In genomic region chr17:74748279-74748528, GRCh38 we compare ENCODE assay signal across 8 cellular contexts. TPM values are rescaled to one million over a fixed set of nuclear protein-coding genes. Genes with fewer than 3 reads are reported as not detected.
DNase-seq lines count a peak whose midpoint lies in the region; ATAC-seq and TF ChIP-seq lines count a peak whose summit lies in the region.

No MANE protein-coding gene starts in this region.

- no peak for ATAC-seq in stimulated activated effector memory CD8-positive, alpha-beta T cell treated with anti-CD3 and anti-CD28 coated beads, Interleukin-12 subunit alpha, Interleukin-12 subunit beta, amount 100 ng/mL, for 72 hours

- peaks cover 40% of the 10 kb centered on the region for H3K36me3 Mint-ChIP-seq in stimulated activated effector memory CD8-positive, alpha-beta T cell treated with anti-CD3 and anti-CD28 coated beads, Interleukin-12 subunit alpha, Interleukin-12 subunit beta, amount 100 ng/mL, for 72 hours

- no peaks in the 10 kb centered on the region for H3K36me3 ChIP-seq in Peyer's patch

- TF ChIP-seq CTCF in Peyer's patch (IDR thresholded peaks at IDR 0.05): peak; percentile 6 to 52 (median 37)
- no peak for TF ChIP-seq CTCF in fibroblast of villous mesenchyme (IDR thresholded peaks at IDR 0.05; ENCODE audit: insufficient read depth, low read depth, low read length)

- peak; percentile 87 for DNase-seq in NCI-H2196 treated with DMSO at 0.1 percent for 48 hours (lab: John Stamatoyannopoulos, UW; ENCODE audit: unreplicated experiment)
- DNase-seq in NCI-H2196 (lab: John Stamatoyannopoulos, UW; ENCODE audit: unreplicated experiment): no peak
- no peak for DNase-seq in Peyer's patch
- no peak for DNase-seq in fibroblast of villous mesenchyme (ENCODE audit: low read depth)
- DNase-seq in stimulated activated effector memory CD8-positive, alpha-beta T cell treated with anti-CD3 and anti-CD28 coated beads, Interleukin-12 subunit alpha, Interleukin-12 subunit beta, amount 100 ng/mL, for 72 hours (ENCODE audit: low spot score in 2 of 2): no peak
- DNase-seq in HPDE6-E6E7 (ENCODE audit: extremely low spot score): no peak
- no peak for DNase-seq in activated gamma-delta T cell (lab: John Stamatoyannopoulos, UW)
- DNase-seq in erythroblast (lab: John Stamatoyannopoulos, UW): no peak

- H3K27me3 ChIP-seq in Peyer's patch: no peaks in the 10 kb centered on the region

- H3K4me3 Mint-ChIP-seq in stimulated activated effector memory CD8-positive, alpha-beta T cell treated with anti-CD3 and anti-CD28 coated beads, Interleukin-12 subunit alpha, Interleukin-12 subunit beta, amount 100 ng/mL, for 72 hours: peak overlapping the region; percentile 100

- peak overlapping the region; percentile 67 to 99 (median 86) for H3K4me3 ChIP-seq in Peyer's patch
- H3K4me3 ChIP-seq in fibroblast of villous mesenchyme (ENCODE audit: low read depth, low read length): peak overlapping the region; percentile 57

- H3K4me1 ChIP-seq in Peyer's patch: peaks cover 3 to 57% (median 21%) of the 10 kb centered on the region in 4 donors

- TF ChIP-seq POLR2A in Peyer's patch (IDR thresholded peaks at IDR 0.05) (no peak), erythroblast (IDR thresholded peaks at IDR 0.05; ENCODE audit: low read length) (no peak)

- peak overlapping the region; percentile 94 to 98 (median 94) for H3K27ac ChIP-seq in Peyer's patch

- H3K27ac Mint-ChIP-seq in stimulated activated effector memory CD8-positive, alpha-beta T cell treated with anti-CD3 and anti-CD28 coated beads, Interleukin-12 subunit alpha, Interleukin-12 subunit beta, amount 100 ng/mL, for 72 hours: no peak overlapping the region

- H3K4me1 Mint-ChIP-seq in stimulated activated effector memory CD8-positive, alpha-beta T cell treated with anti-CD3 and anti-CD28 coated beads, Interleukin-12 subunit alpha, Interleukin-12 subunit beta, amount 100 ng/mL, for 72 hours: peaks cover 64% of the 10 kb centered on the region

- no peaks in the 10 kb centered on the region for H3K9me3 Mint-ChIP-seq in stimulated activated effector memory CD8-positive, alpha-beta T cell treated with anti-CD3 and anti-CD28 coated beads, Interleukin-12 subunit alpha, Interleukin-12 subunit beta, amount 100 ng/mL, for 72 hours

- H3K9me3 ChIP-seq in Peyer's patch: no peaks in the 10 kb centered on the region

RNA-seq across cellular contexts. Expression of gene NHERF1, which starts 0.2 kb away (rescaled TPM):
- total RNA-seq in Peyer's patch (100 to 1,000 TPM; 121 to 600 (median 488) TPM), fibroblast of villous mesenchyme (18.0 and 20.7 TPM in 2 replicates)

RNA-seq across cellular contexts. Expression of gene RAB37, which starts 11.1 kb away (rescaled TPM):
- total RNA-seq in Peyer's patch (10 to 100 TPM in 1 of 4 donors, 1 to 10 TPM in 3; 1.1 to 35.5 (median 4.4) TPM), fibroblast of villous mesenchyme (0.32 TPM in 1 of 2 replicates, not detected in the other)

RNA-seq across cellular contexts. Expression of gene NAT9, which starts 27.9 kb away (rescaled TPM):
- total RNA-seq in Peyer's patch: 10 to 100 TPM; 23.1 to 85.0 (median 37.4) TPM
- 32.0 and 34.8 TPM in 2 replicates for total RNA-seq in fibroblast of villous mesenchyme

RNA-seq across cellular contexts. Expression of gene CD300LF, which starts 35.5 kb away (rescaled TPM):
- total RNA-seq in Peyer's patch (1 to 10 TPM in 2 of 4 donors, not detected in 2; 1.1 to 1.7 TPM), fibroblast of villous mesenchyme (not detected in 2 replicates)
